In the genomic region with DNA sequence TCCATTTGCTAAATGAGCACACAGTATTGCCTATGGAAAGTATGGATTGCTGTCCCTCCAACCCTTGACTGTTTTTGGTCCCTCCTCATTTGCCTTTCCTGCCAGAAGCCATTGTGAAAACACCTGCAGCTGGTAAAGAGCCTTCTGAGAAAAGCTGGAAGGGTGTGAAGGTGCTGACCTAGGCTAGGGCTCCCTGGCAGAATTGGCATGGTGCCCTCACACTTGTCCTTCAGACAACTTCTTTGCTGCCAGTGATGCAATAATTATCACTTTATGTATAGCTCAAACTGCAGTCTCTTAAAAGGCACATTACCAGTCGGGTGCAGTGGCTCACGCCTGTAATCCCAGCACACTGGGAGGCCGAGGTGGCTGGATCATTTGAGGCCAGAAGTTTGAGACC, we compare ENCODE assay signal across 18 cellular contexts. TPM values are rescaled to one million over a fixed set of nuclear protein-coding genes. Genes with fewer than 3 reads are reported as not detected.
DNase-seq lines count a peak whose midpoint lies in the region; TF ChIP-seq lines count a peak whose summit lies in the region.
"Had no signal": no experiment of that assay in that cellular context is flagged by ENCODE, and none has a peak within 500 bp of the region (broad histone marks: within the 10 kb centered on the region; RNA-seq: fewer than 3 reads in every experiment).

No MANE protein-coding gene starts in this region.

- no peak for TF ChIP-seq POLR2A in uterus (IDR thresholded peaks at IDR 0.05)

- H3K36me3 ChIP-seq in KMS-11 (ENCODE audit: insufficient read depth) (no peaks in the 10 kb centered on the region), hepatocyte (replicated peaks; ENCODE audit: insufficient read depth, low read depth) (no peaks in the 10 kb centered on the region), uterus (no peaks in the 10 kb centered on the region)
- H3K36me3 ChIP-seq: BE2C had no signal

- no peaks in the 10 kb centered on the region for H4K20me1 ChIP-seq in KMS-11 (ENCODE audit: insufficient read depth)
- no peaks in the 10 kb centered on the region for H4K20me1 ChIP-seq in hepatocyte (ENCODE audit: insufficient read depth, poor library complexity, severe bottlenecking)

- H3K4me2 ChIP-seq in KMS-11, result peak overlapping the region; percentile 91; the same call in 1 of the 2 replicates
- no peak overlapping the region for H3K4me2 ChIP-seq in hepatocyte

- H3K9me2 ChIP-seq in hepatocyte (replicated peaks; ENCODE audit: insufficient read depth), result no peaks in the 10 kb centered on the region

- TF ChIP-seq CTCF in KMS-11 (conservative IDR thresholded peaks at IDR 0.05; ENCODE audit: low read depth, low read length) (no peak), nephron (IDR thresholded peaks at IDR 0.05; ENCODE audit: unreplicated experiment in 3 of 3) (no peak), hepatocyte (IDR thresholded peaks at IDR 0.05; ENCODE audit: poor library complexity) (no peak), uterus (IDR thresholded peaks at IDR 0.05) (no peak)

- H3K4me3 Mint-ChIP-seq in nephron, result peak overlapping the region; percentile 41 to 56 (median 54)
- H3K4me3 Mint-ChIP-seq: stimulated activated naive CD8-positive, alpha-beta T cell treated with anti-CD3 and anti-CD28 coated beads, Interleukin-15, amount 100 ng/mL, for 72 hours had no signal

- H3K9me3 ChIP-seq in hepatocyte (ENCODE audit: low read depth) (no peaks in the 10 kb centered on the region), uterus (no peaks in the 10 kb centered on the region)
- H3K9me3 ChIP-seq: BE2C had no signal

- H3K4me1 Mint-ChIP-seq in nephron, result peaks cover 21% of the 10 kb centered on the region

- peak overlapping the region in 1 of 3 experiments; percentile 28 for H3K27ac Mint-ChIP-seq in nephron
- H3K27ac Mint-ChIP-seq: activated T-helper 2 cell treated with anti-CD3 and anti-CD28 coated beads, Interferon-gamma antibody, Interleukin-2, Interleukin-4, amounts not matched to agents 10 μg/mL and 5 μg/mL and 100 μg/mL, durations not matched to agents 14 hours and 24 hours and 36 hours had no signal

- H3K4me3 ChIP-seq in KMS-11 (IDR thresholded peaks at IDR 0.05; ENCODE audit: insufficient read depth, low read depth, low read length) (no peak overlapping the region), hepatocyte (no peak overlapping the region), uterus (no peak overlapping the region)

- H2AFZ ChIP-seq in KMS-11 (ENCODE audit: low read depth) (no peak overlapping the region), hepatocyte (no peak overlapping the region)

- H3K27me3 Mint-ChIP-seq in nephron (ENCODE audit: low read depth), result no peaks in the 10 kb centered on the region
- H3K27me3 Mint-ChIP-seq: naive B cell; stimulated activated naive CD8-positive, alpha-beta T cell treated with anti-CD3 and anti-CD28 coated beads, Interleukin-15, amount 100 ng/mL, for 72 hours had no signal

- DNase-seq in NCI-H1417 (lab: John Stamatoyannopoulos, UW) (peak in 2 of 3 experiments; percentile 19 to 25), NCI-H1417 treated with DMSO at 0.1 percent for 48 hours (lab: John Stamatoyannopoulos, UW) (no peak), RPMI8226 (peak; percentile 97), hepatocyte (ENCODE audit: low spot score) (no peak), mucosa of gallbladder (ENCODE audit: low spot score) (no peak), uterus (no peak)
- DNase-seq: BE2C; mammary epithelial cell; naive B cell; NCI-H187 treated with DMSO at 0.1 percent for 48 hours; NCI-H526; posterior cingulate gyrus; stimulated activated CD4-positive, alpha-beta T cell treated with anti-CD3 and anti-CD28 coated beads, Interleukin-1b, Interleukin-23, amount 100 ng/mL, for 48 hours; stimulated activated naive CD8-positive, alpha-beta T cell treated with anti-CD3 and anti-CD28 coated beads, Interleukin-15, amount 100 ng/mL, for 72 hours; T-helper 9 cell had no signal

- no peaks in the 10 kb centered on the region for H3K9me3 Mint-ChIP-seq in nephron
- H3K9me3 Mint-ChIP-seq: activated T-helper 2 cell treated with anti-CD3 and anti-CD28 coated beads, Interferon-gamma antibody, Interleukin-2, Interleukin-4, amounts not matched to agents 10 μg/mL and 5 μg/mL and 100 μg/mL, durations not matched to agents 14 hours and 24 hours and 36 hours; naive B cell; stimulated activated naive CD8-positive, alpha-beta T cell treated with anti-CD3 and anti-CD28 coated beads, Interleukin-15, amount 100 ng/mL, for 72 hours had no signal

- H3K9ac ChIP-seq in KMS-11, result peak overlapping the region; percentile 1; the same call in 1 of the 2 replicates

- peaks cover 26% of the 10 kb centered on the region for H3K36me3 Mint-ChIP-seq in nephron (ENCODE audit: low read depth)
- H3K36me3 Mint-ChIP-seq: naive B cell had no signal

- WGBS in hepatocyte (ENCODE audit: low lambda C conversion rate, missing lambda C conversion rate), result 95% methylated on average over 3 of the region's 3 CpGs

- H3K27ac ChIP-seq in KMS-11 (peak overlapping the region; percentile 93), hepatocyte (no peak overlapping the region), uterus (no peak overlapping the region)

- H3K79me2 ChIP-seq in KMS-11 (ENCODE audit: insufficient read depth, low read depth), result peaks cover 55% of the 10 kb centered on the region
- H3K79me2 ChIP-seq in hepatocyte, result peaks cover 60% of the 10 kb centered on the region

- intact Hi-C loops in uterus (cut with DNase I; ENCODE audit: low total_unique reads), result no loop called here

- H3K4me1 ChIP-seq in KMS-11 (ENCODE audit: low read depth, poor library complexity, severe bottlenecking) (peaks cover 61% of the 10 kb centered on the region), hepatocyte (ENCODE audit: insufficient read depth) (peaks cover 14% of the 10 kb centered on the region), uterus (peaks cover 0 to 9% of the 10 kb centered on the region in 2 donors)

- no peaks in the 10 kb centered on the region for H3K27me3 ChIP-seq in KMS-11 (ENCODE audit: insufficient read depth, low read depth)
- H3K27me3 ChIP-seq in hepatocyte, result no peaks in the 10 kb centered on the region
- H3K27me3 ChIP-seq in uterus, result no peaks in the 10 kb centered on the region
- H3K27me3 ChIP-seq: BE2C had no signal

RNA-seq across cellular contexts. Expression of a gene that starts 4.2 kb away (rescaled TPM):
- total RNA-seq in hepatocyte (76.0 and 95.4 TPM in 2 replicates), mucosa of gallbladder (88.5 TPM), uterus (100 to 1,000 TPM in 2 of 4 donors, 10 to 100 TPM in 2; 53.5 to 175 (median 113) TPM)
- 56.7 and 58.0 TPM in 2 replicates for polyA plus RNA-seq in hepatocyte

RNA-seq across cellular contexts. Expression of a gene that starts 26.5 kb away (rescaled TPM):
- total RNA-seq in hepatocyte (5.2 and 7.6 TPM in 2 replicates), mucosa of gallbladder (11.4 TPM), uterus (10 to 100 TPM in 2 of 4 donors, 1 to 10 TPM in 2; 1.8 to 15.1 (median 8.2) TPM)
- polyA plus RNA-seq in hepatocyte, result 14.0 and 15.3 TPM in 2 replicates

RNA-seq across cellular contexts. Expression of a gene that starts 32.6 kb away (rescaled TPM):
- total RNA-seq in hepatocyte (67.0 and 70.4 TPM in 2 replicates), mucosa of gallbladder (45.1 TPM), uterus (10 to 100 TPM; 45.3 to 93.8 (median 58.3) TPM)
- polyA plus RNA-seq in hepatocyte, result 27.3 and 29.2 TPM in 2 replicates

Comparison
In these comparisons a context has a peak if more than half of its experiments do, and no peak if none do; other contexts are left out.
1. DNase-seq: peak in NCI-H1417 (2 of 3) and RPMI8226 (single experiment); none in NCI-H1417 treated with DMSO at 0.1 percent for 48 hours (single experiment), hepatocyte (single experiment), mucosa of gallbladder (single experiment) and uterus (0 of 2).